ENCODE assay signal across 12 cellular contexts in the genomic region with DNA sequence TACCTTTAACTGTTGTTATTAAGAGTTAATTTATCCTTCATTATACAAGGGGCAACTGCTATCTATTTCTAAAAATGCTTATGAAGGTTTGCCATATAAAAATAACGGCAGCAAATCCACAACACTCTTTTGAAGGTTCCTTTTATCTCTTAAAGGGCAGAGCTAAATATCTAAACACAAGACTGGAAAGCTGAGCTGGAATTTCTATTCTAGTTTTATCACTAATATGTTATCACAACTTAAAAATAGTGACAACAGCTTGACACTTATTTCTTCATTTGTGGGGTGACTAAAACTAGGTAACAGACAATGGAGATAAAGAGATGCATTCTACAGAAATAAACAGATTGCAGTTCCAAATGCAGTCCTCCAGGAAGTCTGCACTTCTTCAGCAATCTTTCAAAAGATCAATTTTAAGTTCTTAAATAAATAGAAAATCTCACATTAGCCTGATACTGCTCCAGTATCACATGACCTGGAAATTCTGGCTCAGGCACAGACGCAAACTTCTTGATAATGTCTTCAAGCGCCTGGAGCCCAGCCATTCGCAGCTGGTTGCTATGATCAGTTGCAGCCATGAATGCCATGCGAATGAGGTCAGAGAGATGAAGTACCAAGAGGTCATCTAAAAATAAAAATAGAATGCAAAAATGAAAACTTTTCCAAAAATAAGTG. TPM values are rescaled to one million over a fixed set of nuclear protein-coding genes. Genes with fewer than 3 reads are reported as not detected.
DNase-seq lines count a peak whose midpoint lies in the region; ATAC-seq and FAIRE-seq lines count a peak whose summit lies in the region.
"Had no signal": no experiment of that assay in that cellular context is flagged by ENCODE, and none has a peak within 500 bp of the region (broad histone marks: within the 10 kb centered on the region; RNA-seq: fewer than 3 reads in every experiment).

No MANE protein-coding gene starts in this region.

- DNase-seq in NCI-H226 (peak; percentile 86), fibroblast of the conjunctiva (ENCODE audit: low read depth) (peak; percentile 75), mucosa of gallbladder (ENCODE audit: low spot score) (peak; percentile 74), urothelium cell line (ENCODE audit: low spot score) (peak; percentile 49), medulla oblongata (ENCODE audit: extremely low spot score) (no peak)
- DNase-seq in stimulated activated CD4-positive, alpha-beta T cell treated with anti-CD3 and anti-CD28 coated beads, Interleukin-1b, Interleukin-23, amount 100 ng/mL, for 48 hours, result no peak
- DNase-seq: activated CD4-positive, alpha-beta memory T cell treated with anti-CD3 and anti-CD28 coated beads for 36 hours; esophagus squamous epithelium; naive thymus-derived CD4-positive, alpha-beta T cell; NCI-H446 treated with DMSO at 0.1 percent for 48 hours; SW 1271 had no signal

- no peak for FAIRE-seq in urothelium cell line (lab: Jason Lieb, UNC)

- no peak for ATAC-seq in GM18517 (IDR thresholded peaks at IDR 0.05; ENCODE audit: unreplicated experiment)
- ATAC-seq: naive thymus-derived CD4-positive, alpha-beta T cell had no signal

RNA-seq across cellular contexts. Expression of gene STRN, which starts 54.0 kb away (rescaled TPM):
- total RNA-seq in mucosa of gallbladder, result 23.8 TPM

Comparison
In these comparisons a context has a peak if more than half of its experiments do, and no peak if none do; other contexts are left out.
1. DNase-seq: peak in NCI-H226 (single experiment), fibroblast of the conjunctiva (single experiment), mucosa of gallbladder (single experiment) and urothelium cell line (single experiment); none in stimulated activated CD4-positive, alpha-beta T cell treated with anti-CD3 and anti-CD28 coated beads, Interleukin-1b, Interleukin-23, amount 100 ng/mL, for 48 hours (single experiment) and medulla oblongata (single experiment).